Comparison of ENCODE assay signal across 1 cellular context in genomic region chr17:39979865-39980401, GRCh38.
TF ChIP-seq lines count a peak whose summit lies in the region.

No MANE protein-coding gene starts in this region.

TF ChIP-seq in GM12878, 131 proteins besides CTCF, POLR2A, EP300 and RAD21:
- TF ChIP-seq, protein P1, sequence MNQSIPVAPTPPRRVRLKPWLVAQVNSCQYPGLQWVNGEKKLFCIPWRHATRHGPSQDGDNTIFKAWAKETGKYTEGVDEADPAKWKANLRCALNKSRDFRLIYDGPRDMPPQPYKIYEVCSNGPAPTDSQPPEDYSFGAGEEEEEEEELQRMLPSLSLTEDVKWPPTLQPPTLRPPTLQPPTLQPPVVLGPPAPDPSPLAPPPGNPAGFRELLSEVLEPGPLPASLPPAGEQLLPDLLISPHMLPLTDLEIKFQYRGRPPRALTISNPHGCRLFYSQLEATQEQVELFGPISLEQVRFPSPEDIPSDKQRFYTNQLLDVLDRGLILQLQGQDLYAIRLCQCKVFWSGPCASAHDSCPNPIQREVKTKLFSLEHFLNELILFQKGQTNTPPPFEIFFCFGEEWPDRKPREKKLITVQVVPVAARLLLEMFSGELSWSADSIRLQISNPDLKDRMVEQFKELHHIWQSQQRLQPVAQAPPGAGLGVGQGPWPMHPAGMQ (IDR thresholded peaks at IDR 0.05; ENCODE audit: borderline replicate concordance), result no peak
- TF ChIP-seq IKZF2 (IDR thresholded peaks at IDR 0.05), result peak in 1 of 2 experiments; percentile 50; a peak in 1 of 4 replicates
- no peak for TF ChIP-seq POLR2AphosphoS5 (IDR thresholded peaks at IDR 0.05; ENCODE audit: low read length)
- 0 out of 2 replicates have a peak, but pooled peaks have one; percentile 15 for TF ChIP-seq SPI1 (IDR thresholded peaks at IDR 0.05; ENCODE audit: borderline replicate concordance, insufficient read depth, low read depth, low read length)
- peak; percentile 21; the same call in 1 of the 2 replicates for TF ChIP-seq RB1 (IDR thresholded peaks at IDR 0.05; ENCODE audit: borderline replicate concordance)
- TF ChIP-seq RELA (IDR thresholded peaks at IDR 0.05; ENCODE audit: borderline replicate concordance, partially characterized antibody), result no peak
- no peak for TF ChIP-seq POLR2AphosphoS2 (IDR thresholded peaks at IDR 0.05; ENCODE audit: low read depth, low read length)
